In the genomic region with DNA sequence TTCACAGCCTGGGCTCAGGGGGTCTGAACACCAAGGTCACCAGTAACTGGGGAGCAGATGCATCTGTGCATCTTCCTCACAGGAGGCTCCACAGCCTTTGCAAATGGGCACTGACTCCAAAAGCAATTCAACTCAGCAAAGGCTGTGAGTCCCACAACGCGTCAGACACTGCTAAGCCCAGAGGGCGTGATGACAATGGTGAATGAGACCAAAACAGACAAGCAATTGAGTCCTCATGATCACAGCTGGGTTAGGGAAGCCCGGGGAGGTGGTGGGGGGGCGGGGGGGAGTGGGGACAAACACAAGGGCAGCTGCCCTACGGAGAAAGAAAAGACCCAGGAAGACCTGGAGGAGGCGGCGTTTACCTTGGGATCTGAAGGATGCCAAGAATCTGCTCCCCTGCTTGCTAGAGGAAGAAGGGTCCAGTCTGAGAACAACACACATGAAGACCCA, we compare ENCODE assay signal across 28 cellular contexts.
DNase-seq lines count a peak whose midpoint lies in the region; ATAC-seq and TF ChIP-seq lines count a peak whose summit lies in the region.
"Had no signal": no experiment of that assay in that cellular context is flagged by ENCODE, and none has a peak within 500 bp of the region (broad histone marks: within the 10 kb centered on the region; RNA-seq: fewer than 3 reads in every experiment).

No MANE protein-coding gene starts in this region.

- H3K27ac Mint-ChIP-seq in progenitor cell of endocrine pancreas, result peak overlapping the region; percentile 15
- H3K27ac Mint-ChIP-seq: activated CD4-positive, alpha-beta T cell treated with anti-CD3 and anti-CD28 coated beads for 36 hours; activated naive CD8-positive, alpha-beta T cell treated with anti-CD3 and anti-CD28 coated beads, Interleukin-2, amount 50 U/mL, for 24 hours; CD14-positive monocyte; memory B cell had no signal

- no peaks in the 10 kb centered on the region for H3K36me3 Mint-ChIP-seq in progenitor cell of endocrine pancreas (ENCODE audit: insufficient read depth)
- H3K36me3 Mint-ChIP-seq: CD14-positive monocyte had no signal

- H3K4me1 ChIP-seq in hepatocyte (ENCODE audit: insufficient read depth), result no peaks in the 10 kb centered on the region
- H3K4me1 ChIP-seq: colonic mucosa, Peyer's patch, SJCRH30 had no signal

- no peaks in the 10 kb centered on the region for H3K9me2 ChIP-seq in hepatocyte (replicated peaks; ENCODE audit: insufficient read depth)

- ATAC-seq in GM21360 (IDR thresholded peaks at IDR 0.05; ENCODE audit: unreplicated experiment), result no peak
- ATAC-seq: activated CD4-positive, alpha-beta T cell treated with anti-CD3 and anti-CD28 coated beads for 36 hours; activated naive CD8-positive, alpha-beta T cell treated with anti-CD3 and anti-CD28 coated beads, Interleukin-2, amount 50 U/mL, for 24 hours; left cardiac atrium; right cardiac atrium had no signal

- H3K36me3 ChIP-seq in H7 (replicated peaks; ENCODE audit: control insufficient read depth, insufficient read depth, low read length) (no peaks in the 10 kb centered on the region), hepatocyte (replicated peaks; ENCODE audit: insufficient read depth, low read depth) (no peaks in the 10 kb centered on the region)
- H3K36me3 ChIP-seq: colonic mucosa, MG63, Peyer's patch, SJCRH30 had no signal

- H3K27ac ChIP-seq in caudate nucleus (ENCODE audit: low read depth, low read length), result peak overlapping the region; percentile 89
- H3K27ac ChIP-seq in layer of hippocampus (ENCODE audit: low read depth, low read length), result peak overlapping the region; percentile 84
- H3K27ac ChIP-seq in hepatocyte, result no peak overlapping the region
- H3K27ac ChIP-seq: colonic mucosa, Peyer's patch, SJCRH30 had no signal

- WGBS in hepatocyte (ENCODE audit: low lambda C conversion rate, missing lambda C conversion rate), result 68% methylated on average over 7 of the region's 8 CpGs

- H3K79me2 ChIP-seq in hepatocyte, result no peaks in the 10 kb centered on the region

- peak; percentile 67 for DNase-seq in H7
- DNase-seq in caudate nucleus (lab: John Stamatoyannopoulos, UW), result peak in 51 of 61 donors; percentile 22 to 90 (median 64)
- DNase-seq in progenitor cell of endocrine pancreas (ENCODE audit: low spot score, unreplicated experiment), result no peak
- DNase-seq in NCI-H82 treated with DMSO at 0.1 percent for 48 hours (lab: John Stamatoyannopoulos, UW; ENCODE audit: unreplicated experiment), result no peak
- no peak for DNase-seq in hepatocyte (ENCODE audit: low spot score)
- DNase-seq: activated CD4-positive, alpha-beta T cell treated with anti-CD3 and anti-CD28 coated beads for 36 hours; activated CD8-positive, alpha-beta memory T cell treated with anti-CD3 and anti-CD28 coated beads for 24 hours; activated gamma-delta T cell; activated naive CD8-positive, alpha-beta T cell treated with anti-CD3 and anti-CD28 coated beads, Interleukin-2, amount 50 U/mL, for 24 hours; activated T-cell treated with anti-CD3 and anti-CD28 coated beads, Interleukin-2, amount 50 U/mL, for 1 hour; colonic mucosa; KBM-7; left cardiac atrium; MG63; NCI-H1417 treated with DMSO at 0.1 percent for 48 hours; NCI-H2171; NCI-H524; Peyer's patch; right cardiac atrium; SJCRH30; stimulated activated CD4-positive, alpha-beta T cell treated with anti-CD3 and anti-CD28 coated beads, Interleukin-12 subunit alpha, Interleukin-12 subunit beta, amount 100 ng/mL, for 4 hours; stimulated activated CD4-positive, alpha-beta T cell treated with anti-CD3 and anti-CD28 coated beads, Interleukin-4, amount 100 ng/mL, for 4 hours; stimulated activated naive CD4-positive, alpha-beta T cell; T-helper 1 cell had no signal

- H2AFZ ChIP-seq in hepatocyte, result no peak overlapping the region

- no peak overlapping the region for H3K4me2 ChIP-seq in hepatocyte

- H3K4me3 ChIP-seq in H7 (ENCODE audit: insufficient read depth, low read depth, low read length) (no peak overlapping the region), hepatocyte (no peak overlapping the region)
- H3K4me3 ChIP-seq: colonic mucosa, MG63, Peyer's patch, SJCRH30 had no signal

- H3K9me3 Mint-ChIP-seq in progenitor cell of endocrine pancreas (ENCODE audit: low read depth), result peaks cover 10% of the 10 kb centered on the region
- H3K9me3 Mint-ChIP-seq: activated naive CD8-positive, alpha-beta T cell treated with anti-CD3 and anti-CD28 coated beads, Interleukin-2, amount 50 U/mL, for 24 hours; memory B cell had no signal

- H3K4me1 Mint-ChIP-seq in progenitor cell of endocrine pancreas (ENCODE audit: low read depth), result peaks cover 5% of the 10 kb centered on the region
- H3K4me1 Mint-ChIP-seq: activated CD4-positive, alpha-beta T cell treated with anti-CD3 and anti-CD28 coated beads for 36 hours; activated naive CD8-positive, alpha-beta T cell treated with anti-CD3 and anti-CD28 coated beads, Interleukin-2, amount 50 U/mL, for 24 hours; CD14-positive monocyte; memory B cell had no signal

- peaks cover 27% of the 10 kb centered on the region for H3K27me3 Mint-ChIP-seq in progenitor cell of endocrine pancreas

- H3K9me3 ChIP-seq in hepatocyte (ENCODE audit: low read depth), result no peaks in the 10 kb centered on the region
- H3K9me3 ChIP-seq: colonic mucosa, MG63, Peyer's patch, SJCRH30 had no signal

- H4K20me1 ChIP-seq in hepatocyte (ENCODE audit: insufficient read depth, poor library complexity, severe bottlenecking), result no peaks in the 10 kb centered on the region

- no peak overlapping the region for H3K4me3 Mint-ChIP-seq in progenitor cell of endocrine pancreas (ENCODE audit: low read depth)
- H3K4me3 Mint-ChIP-seq: activated CD4-positive, alpha-beta T cell treated with anti-CD3 and anti-CD28 coated beads for 36 hours; activated naive CD8-positive, alpha-beta T cell treated with anti-CD3 and anti-CD28 coated beads, Interleukin-2, amount 50 U/mL, for 24 hours; CD14-positive monocyte; memory B cell had no signal

- TF ChIP-seq CTCF in progenitor cell of endocrine pancreas (IDR thresholded peaks at IDR 0.05; ENCODE audit: unreplicated experiment), result no peak
- TF ChIP-seq CTCF in hepatocyte (IDR thresholded peaks at IDR 0.05; ENCODE audit: poor library complexity), result no peak

- H3K27me3 ChIP-seq in H7 (ENCODE audit: control insufficient read depth, insufficient read depth, low read length) (no peaks in the 10 kb centered on the region), layer of hippocampus (ENCODE audit: control insufficient read depth, insufficient read depth, low read length) (no peaks in the 10 kb centered on the region), hepatocyte (no peaks in the 10 kb centered on the region)
- H3K27me3 ChIP-seq: colonic mucosa, MG63, Peyer's patch had no signal

Comparison
In these comparisons a context has a peak if more than half of its experiments do, and no peak if none do; other contexts are left out.
1. DNase-seq: peak in H7 (single experiment) and caudate nucleus (51 of 61); none in progenitor cell of endocrine pancreas (single experiment), NCI-H82 treated with DMSO at 0.1 percent for 48 hours (single experiment) and hepatocyte (single experiment).